ENCODE assay signal across 8 cellular contexts in genomic region chr11:32809313-32809712, GRCh38.
A peak's percentile ranks its signal among the peaks of the same experiment; 100 is the strongest.
DNase-seq lines count a peak whose midpoint lies in the region; ATAC-seq and TF ChIP-seq lines count a peak whose summit lies in the region.

No MANE protein-coding gene starts in this region.

- DNase-seq in COR-L47 (lab: John Stamatoyannopoulos, UW) (peak; percentile 46), NCI-H2196 (lab: John Stamatoyannopoulos, UW; ENCODE audit: unreplicated experiment) (peak; percentile 61), WERI-Rb-1 (peak; percentile 81), ecto neural progenitor cell (ENCODE audit: low spot score) (peak; percentile 81), memory B cell (ENCODE audit: low spot score in 2 of 2) (peak; percentile 11 to 28)

- no peaks in the 10 kb centered on the region for H3K36me3 ChIP-seq in WERI-Rb-1

- ATAC-seq in GM19351 (IDR thresholded peaks at IDR 0.05; ENCODE audit: unreplicated experiment) (peak; percentile 100), HG03196 (IDR thresholded peaks at IDR 0.05; ENCODE audit: unreplicated experiment) (peak; percentile 95), memory B cell (ENCODE audit: low read depth) (peak; percentile 74)
- ATAC-seq in stimulated activated memory B cell treated with anti-CD40 and anti-IgM and Interleukin-4, amounts not matched to agents 10 μg/mL and 1 μg/mL and 100 μg/mL, for 72 hours, result peak; percentile 78

- no peak overlapping the region for H3K27ac ChIP-seq in WERI-Rb-1

- no peaks in the 10 kb centered on the region for H3K27me3 ChIP-seq in WERI-Rb-1 (ENCODE audit: insufficient read depth, low read depth, severe bottlenecking)

- no peaks in the 10 kb centered on the region for H3K36me3 Mint-ChIP-seq in memory B cell
- no peaks in the 10 kb centered on the region for H3K36me3 Mint-ChIP-seq in stimulated activated memory B cell treated with anti-CD40 and anti-IgM and Interleukin-4, amounts not matched to agents 10 μg/mL and 1 μg/mL and 100 μg/mL, for 72 hours

- H3K9me3 ChIP-seq in WERI-Rb-1 (ENCODE audit: severe bottlenecking), result no peaks in the 10 kb centered on the region

- peak; percentile 90 for TF ChIP-seq CTCF in WERI-Rb-1 (IDR thresholded peaks at IDR 0.05; ENCODE audit: low read depth, low read length)

- no peak overlapping the region for H3K4me3 ChIP-seq in WERI-Rb-1 (ENCODE audit: low read depth, low read length)

- no peak overlapping the region for H3K27ac Mint-ChIP-seq in memory B cell
- no peak overlapping the region for H3K27ac Mint-ChIP-seq in stimulated activated memory B cell treated with anti-CD40 and anti-IgM and Interleukin-4, amounts not matched to agents 10 μg/mL and 1 μg/mL and 100 μg/mL, for 72 hours

- no peaks in the 10 kb centered on the region for H3K9me3 Mint-ChIP-seq in memory B cell
- H3K9me3 Mint-ChIP-seq in stimulated activated memory B cell treated with anti-CD40 and anti-IgM and Interleukin-4, amounts not matched to agents 10 μg/mL and 1 μg/mL and 100 μg/mL, for 72 hours, result no peaks in the 10 kb centered on the region

- H3K27me3 Mint-ChIP-seq in memory B cell, result no peaks in the 10 kb centered on the region
- no peaks in the 10 kb centered on the region for H3K27me3 Mint-ChIP-seq in stimulated activated memory B cell treated with anti-CD40 and anti-IgM and Interleukin-4, amounts not matched to agents 10 μg/mL and 1 μg/mL and 100 μg/mL, for 72 hours

- H3K4me1 Mint-ChIP-seq in memory B cell, result no peaks in the 10 kb centered on the region
- no peaks in the 10 kb centered on the region for H3K4me1 Mint-ChIP-seq in stimulated activated memory B cell treated with anti-CD40 and anti-IgM and Interleukin-4, amounts not matched to agents 10 μg/mL and 1 μg/mL and 100 μg/mL, for 72 hours

- H3K4me3 Mint-ChIP-seq in memory B cell, result no peak overlapping the region
- no peak overlapping the region for H3K4me3 Mint-ChIP-seq in stimulated activated memory B cell treated with anti-CD40 and anti-IgM and Interleukin-4, amounts not matched to agents 10 μg/mL and 1 μg/mL and 100 μg/mL, for 72 hours

Comparison
In these comparisons a context has a peak if more than half of its experiments do, and no peak if none do; other contexts are left out.
1. DNase-seq: peak in every context shown above with its lines; median percentile 81 in WERI-Rb-1; 81 in ecto neural progenitor cell; 61 in NCI-H2196; 46 in COR-L47; 20 in memory B cell.